2 cellular contexts compared by ENCODE assay signal in genomic region chr14:32583427-32583826, GRCh38.
DNase-seq lines count a peak whose midpoint lies in the region; ATAC-seq, FAIRE-seq and TF ChIP-seq lines count a peak whose summit lies in the region.
"Not testable (repeated sequence)": the region's sequence is repeated elsewhere in the genome, so short reads cannot be mapped to it uniquely, and the experiment has no call there.

No MANE protein-coding gene starts in this region.

- intact Hi-C loops in PC-9 (cut with micrococcal nuclease; ENCODE audit: unreplicated experiment); HepG2 (cut with micrococcal nuclease; ENCODE audit: unreplicated experiment): not testable (repeated sequence)

- not testable (repeated sequence) for TF ChIP-seq RAD21 in HepG2 (CRISPR knock-in tag; IDR thresholded peaks at IDR 0.05)

- peak overlapping the region; percentile 47; the same call in 1 of the 2 replicates for H3K4me3 ChIP-seq in PC-9
- H3K4me3 ChIP-seq in HepG2 (replicated peaks in 1 of 3; ENCODE audit: insufficient read depth in 1 of 3, low read depth in 2 of 3, low read length in 3 of 3), result not testable (repeated sequence)

- not testable (repeated sequence) for H3K27ac ChIP-seq in PC-9; HepG2 (ENCODE audit: extremely low read length, insufficient read depth, low read length)

- not testable (repeated sequence) for H3F3A ChIP-seq in PC-9 (ENCODE audit: insufficient read depth, low read depth)

- BruUV-seq in PC-9 (replicated peaks; lab: Mats Ljungman, UMichigan); HepG2 (replicated peaks; lab: Mats Ljungman, UMichigan): not testable (repeated sequence)

- H3K9ac ChIP-seq in HepG2 (ENCODE audit: insufficient read depth, low read depth, low read length), result not testable (repeated sequence)

- CTCF ChIA-PET in PC-9 (lab: Charles Lee); HepG2 (lab: Yijun Ruan, JAX; ENCODE audit: low intra/inter-chr PET ratio, low total read pairs): not testable (repeated sequence)

- H3K79me2 ChIP-seq in PC-9 (ENCODE audit: low read depth); HepG2 (ENCODE audit: insufficient read depth, low read length): not testable (repeated sequence)

- FAIRE-seq in HepG2 (lab: Jason Lieb, UNC), result not testable (repeated sequence)

- H3K27me3 ChIP-seq in PC-9 (ENCODE audit: insufficient read depth, low read depth); HepG2 (ENCODE audit: control insufficient read depth in 1 of 2, insufficient read depth in 2 of 2, low read length in 2 of 2): not testable (repeated sequence)

- not testable (repeated sequence) for H3K9me2 ChIP-seq in PC-9 (ENCODE audit: insufficient read depth)

- H3K36me3 ChIP-seq in PC-9 (ENCODE audit: low read depth); HepG2 (replicated peaks in 1 of 2; ENCODE audit: control insufficient read depth in 1 of 2, insufficient read depth in 2 of 2, low read length in 2 of 2): not testable (repeated sequence)

- not testable (repeated sequence) for ATAC-seq in HepG2

- not testable (repeated sequence) for DNase-seq in PC-9; HepG2 (ENCODE audit: low spot score)

- POLR2A ChIA-PET in PC-9 (lab: Charles Lee; ENCODE audit: unreplicated experiment); HepG2 (lab: Yijun Ruan, JAX): not testable (repeated sequence)

- not testable (repeated sequence) for H3K9me3 ChIP-seq in PC-9 (ENCODE audit: insufficient read depth, low read depth); HepG2 (ENCODE audit: low read length)

- H3K4me2 ChIP-seq in PC-9, result peak overlapping the region; percentile 63
- not testable (repeated sequence) for H3K4me2 ChIP-seq in HepG2 (ENCODE audit: low read depth, low read length)

- H4K20me1 ChIP-seq in PC-9 (ENCODE audit: insufficient read depth); HepG2 (ENCODE audit: insufficient read depth, low read length): not testable (repeated sequence)

- not testable (repeated sequence) for H3K4me1 ChIP-seq in PC-9 (replicated peaks; ENCODE audit: insufficient read depth); HepG2 (ENCODE audit: insufficient read depth, low read length)

- not testable (repeated sequence) for TF ChIP-seq EP300 in HepG2 (IDR thresholded peaks at IDR 0.05; ENCODE audit: low read depth in 2 of 2, low read length in 2 of 2); HepG2 (CRISPR knock-in tag; IDR thresholded peaks at IDR 0.05; ENCODE audit: borderline replicate concordance)

- in situ Hi-C loops in HepG2 (cut with HindIII; ENCODE audit: extremely low pct_ligation_motif_present, low pct_unique_long_range_greater_than_20kb), result not testable (repeated sequence)

- peak overlapping the region; percentile 39; the same call in 1 of the 2 replicates for H2AFZ ChIP-seq in PC-9
- H2AFZ ChIP-seq in HepG2 (ENCODE audit: low read length), result not testable (repeated sequence)

- 38% methylated on average over 13 of the region's 13 CpGs for WGBS in HepG2 (ENCODE audit: low lambda C conversion rate)

- not testable (repeated sequence) for TF ChIP-seq POLR2A in HepG2 (IDR thresholded peaks at IDR 0.05; ENCODE audit: insufficient read depth in 1 of 2, low read depth in 2 of 2, low read length in 2 of 2)

- TF ChIP-seq CTCF in PC-9 (conservative IDR thresholded peaks at IDR 0.05); HepG2 (CRISPR knock-in tag; IDR thresholded peaks at IDR 0.05): not testable (repeated sequence)

TF ChIP-seq in HepG2, 621 proteins besides CTCF, POLR2A, EP300 and RAD21:
- TF ChIP-seq ZMYM4 (CRISPR knock-in tag; IDR thresholded peaks at IDR 0.05) (peak; percentile 35; the same call in 1 of the 2 replicates), FOXA3 (CRISPR knock-in tag; IDR thresholded peaks at IDR 0.05) (peak; percentile 63), FOXA1 (IDR thresholded peaks at IDR 0.05) (0 out of 2 replicates have a peak, but pooled peaks have one; percentile 11), FOXA1 (CRISPR knock-in tag; IDR thresholded peaks at IDR 0.05) (peak; percentile 67)
- TF ChIP-seq, protein P1, sequence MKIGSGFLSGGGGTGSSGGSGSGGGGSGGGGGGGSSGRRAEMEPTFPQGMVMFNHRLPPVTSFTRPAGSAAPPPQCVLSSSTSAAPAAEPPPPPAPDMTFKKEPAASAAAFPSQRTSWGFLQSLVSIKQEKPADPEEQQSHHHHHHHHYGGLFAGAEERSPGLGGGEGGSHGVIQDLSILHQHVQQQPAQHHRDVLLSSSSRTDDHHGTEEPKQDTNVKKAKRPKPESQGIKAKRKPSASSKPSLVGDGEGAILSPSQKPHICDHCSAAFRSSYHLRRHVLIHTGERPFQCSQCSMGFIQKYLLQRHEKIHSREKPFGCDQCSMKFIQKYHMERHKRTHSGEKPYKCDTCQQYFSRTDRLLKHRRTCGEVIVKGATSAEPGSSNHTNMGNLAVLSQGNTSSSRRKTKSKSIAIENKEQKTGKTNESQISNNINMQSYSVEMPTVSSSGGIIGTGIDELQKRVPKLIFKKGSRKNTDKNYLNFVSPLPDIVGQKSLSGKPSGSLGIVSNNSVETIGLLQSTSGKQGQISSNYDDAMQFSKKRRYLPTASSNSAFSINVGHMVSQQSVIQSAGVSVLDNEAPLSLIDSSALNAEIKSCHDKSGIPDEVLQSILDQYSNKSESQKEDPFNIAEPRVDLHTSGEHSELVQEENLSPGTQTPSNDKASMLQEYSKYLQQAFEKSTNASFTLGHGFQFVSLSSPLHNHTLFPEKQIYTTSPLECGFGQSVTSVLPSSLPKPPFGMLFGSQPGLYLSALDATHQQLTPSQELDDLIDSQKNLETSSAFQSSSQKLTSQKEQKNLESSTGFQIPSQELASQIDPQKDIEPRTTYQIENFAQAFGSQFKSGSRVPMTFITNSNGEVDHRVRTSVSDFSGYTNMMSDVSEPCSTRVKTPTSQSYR (CRISPR knock-in tag; IDR thresholded peaks at IDR 0.05; ENCODE audit: borderline replicate concordance), result peak; percentile 84
- TF ChIP-seq, protein P2, sequence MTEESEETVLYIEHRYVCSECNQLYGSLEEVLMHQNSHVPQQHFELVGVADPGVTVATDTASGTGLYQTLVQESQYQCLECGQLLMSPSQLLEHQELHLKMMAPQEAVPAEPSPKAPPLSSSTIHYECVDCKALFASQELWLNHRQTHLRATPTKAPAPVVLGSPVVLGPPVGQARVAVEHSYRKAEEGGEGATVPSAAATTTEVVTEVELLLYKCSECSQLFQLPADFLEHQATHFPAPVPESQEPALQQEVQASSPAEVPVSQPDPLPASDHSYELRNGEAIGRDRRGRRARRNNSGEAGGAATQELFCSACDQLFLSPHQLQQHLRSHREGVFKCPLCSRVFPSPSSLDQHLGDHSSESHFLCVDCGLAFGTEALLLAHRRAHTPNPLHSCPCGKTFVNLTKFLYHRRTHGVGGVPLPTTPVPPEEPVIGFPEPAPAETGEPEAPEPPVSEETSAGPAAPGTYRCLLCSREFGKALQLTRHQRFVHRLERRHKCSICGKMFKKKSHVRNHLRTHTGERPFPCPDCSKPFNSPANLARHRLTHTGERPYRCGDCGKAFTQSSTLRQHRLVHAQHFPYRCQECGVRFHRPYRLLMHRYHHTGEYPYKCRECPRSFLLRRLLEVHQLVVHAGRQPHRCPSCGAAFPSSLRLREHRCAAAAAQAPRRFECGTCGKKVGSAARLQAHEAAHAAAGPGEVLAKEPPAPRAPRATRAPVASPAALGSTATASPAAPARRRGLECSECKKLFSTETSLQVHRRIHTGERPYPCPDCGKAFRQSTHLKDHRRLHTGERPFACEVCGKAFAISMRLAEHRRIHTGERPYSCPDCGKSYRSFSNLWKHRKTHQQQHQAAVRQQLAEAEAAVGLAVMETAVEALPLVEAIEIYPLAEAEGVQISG (CRISPR knock-in tag; IDR thresholded peaks at IDR 0.05), result 0 out of 2 replicates have a peak, but pooled peaks have one; percentile 16
